In genomic region chr5:50575745-50576144, GRCh38 we compare ENCODE assay signal across 17 cellular contexts.
"Had no signal": no experiment of that assay in that cellular context is flagged by ENCODE, and none has a peak within 500 bp of the region (broad histone marks: within the 10 kb centered on the region; RNA-seq: fewer than 3 reads in every experiment).

No MANE protein-coding gene starts in this region.

- H3K27me3 Mint-ChIP-seq: activated CD4-positive, alpha-beta memory T cell treated with anti-CD3 and anti-CD28 coated beads, Interleukin-2, amount 10 ng/mL, durations not matched to agents 7 days and 5 days had no signal

- H3K9me3 Mint-ChIP-seq: activated naive CD4-positive, alpha-beta T cell treated with anti-CD3 and anti-CD28 coated beads for 36 hours; endodermal cell; neural progenitor cell; T-helper 1 cell treated with Interleukin-12 subunit alpha and Interleukin-12 subunit beta and Interleukin-4 antibody, amounts not matched to agents 30 μg/mL and 1 μg/mL, for 36 hours had no signal

- H3K9ac ChIP-seq: neural progenitor cell had no signal

- ATAC-seq: heart left ventricle, left colon, sciatic nerve, WTC11 had no signal

- H2AFZ ChIP-seq: neural progenitor cell had no signal

- H3K36me3 Mint-ChIP-seq: mesothelial cell of epicardium, neural progenitor cell, WTC11 had no signal

- H3K4me1 Mint-ChIP-seq: endodermal cell, WTC11 had no signal

- H3K27ac Mint-ChIP-seq: activated CD4-positive, alpha-beta memory T cell treated with anti-CD3 and anti-CD28 coated beads, Interleukin-2, amount 10 ng/mL, durations not matched to agents 7 days and 5 days; activated naive CD4-positive, alpha-beta T cell treated with anti-CD3 and anti-CD28 coated beads for 36 hours; endodermal cell; mesothelial cell of epicardium; neural progenitor cell; T-helper 1 cell treated with Interleukin-12 subunit alpha and Interleukin-12 subunit beta and Interleukin-4 antibody, amounts not matched to agents 30 μg/mL and 1 μg/mL, for 36 hours; WTC11 had no signal

- H3K4me2 ChIP-seq: neural progenitor cell had no signal

- H3K4me3 Mint-ChIP-seq: activated CD4-positive, alpha-beta memory T cell treated with anti-CD3 and anti-CD28 coated beads, Interleukin-2, amount 10 ng/mL, durations not matched to agents 7 days and 5 days; activated naive CD4-positive, alpha-beta T cell treated with anti-CD3 and anti-CD28 coated beads for 36 hours; endodermal cell; mesothelial cell of epicardium; neural progenitor cell; T-helper 1 cell treated with Interleukin-12 subunit alpha and Interleukin-12 subunit beta and Interleukin-4 antibody, amounts not matched to agents 30 μg/mL and 1 μg/mL, for 36 hours; WTC11 had no signal

- H3K9me3 ChIP-seq: spleen, tibial artery, uterus had no signal

- H3K36me3 ChIP-seq: heart left ventricle, neural progenitor cell, spleen, tibial artery, uterus had no signal

- DNase-seq: activated CD4-positive, alpha-beta memory T cell treated with anti-CD3 and anti-CD28 coated beads, Interleukin-2, amount 10 ng/mL, durations not matched to agents 7 days and 5 days; activated CD4-positive, alpha-beta T cell treated with anti-CD3 and anti-CD28 coated beads for 4 hours; activated naive CD4-positive, alpha-beta T cell treated with anti-CD3 and anti-CD28 coated beads for 36 hours; dermis blood vessel endothelial cell; endodermal cell; heart left ventricle; left colon; spleen; stimulated activated CD4-positive, alpha-beta T cell treated with anti-CD3 and anti-CD28 coated beads, Interleukin-1b, Interleukin-23, amount 100 ng/mL, for 48 hours; tibial artery; uterus had no signal

- H3K27me3 ChIP-seq: heart left ventricle, neural progenitor cell, spleen, tibial artery, uterus had no signal

- H3K4me3 ChIP-seq: heart left ventricle, lung, neural progenitor cell, spleen, tibial artery, uterus had no signal

- H3K4me1 ChIP-seq: neural progenitor cell, tibial artery, uterus had no signal
